ENCODE assay signal across 16 cellular contexts in genomic region chr3:195768414-195768813, GRCh38. TPM values are rescaled to one million over a fixed set of nuclear protein-coding genes. Genes with fewer than 3 reads are reported as not detected.
"Had no signal": no experiment of that assay in that cellular context is flagged by ENCODE, and none has a peak within 500 bp of the region (broad histone marks: within the 10 kb centered on the region; RNA-seq: fewer than 3 reads in every experiment).

No MANE protein-coding gene starts in this region.

- H3K79me2 ChIP-seq: parathyroid adenoma had no signal

- H2AFZ ChIP-seq: parathyroid adenoma had no signal

- H3K27ac ChIP-seq: esophagus squamous epithelium, left ventricle myocardium inferior, lower lobe of right lung, parathyroid adenoma, prostate gland, right lobe of liver, thoracic aorta, transverse colon had no signal

- H3K36me3 ChIP-seq: esophagus squamous epithelium, left ventricle myocardium inferior, lower lobe of right lung, prostate gland, right lobe of liver, thoracic aorta, transverse colon had no signal

- H3K27me3 ChIP-seq: right lobe of liver, transverse colon had no signal

- H3K4me3 ChIP-seq: esophagus squamous epithelium, left ventricle myocardium inferior, lower lobe of right lung, prostate gland, right lobe of liver, thoracic aorta, transverse colon had no signal

- ATAC-seq: effector memory CD8-positive, alpha-beta T cell; left cardiac atrium; lower lobe of right lung; right lobe of liver had no signal

- H3K4me1 ChIP-seq: esophagus squamous epithelium, left ventricle myocardium inferior, lower lobe of right lung, parathyroid adenoma, prostate gland, right lobe of liver, transverse colon had no signal

- H3K9me3 ChIP-seq: esophagus squamous epithelium, left ventricle myocardium inferior, lower lobe of right lung, prostate gland, right lobe of liver, thoracic aorta, transverse colon had no signal

- DNase-seq: effector memory CD8-positive, alpha-beta T cell; esophagus squamous epithelium; left cardiac atrium; left ventricle myocardium inferior; lower lobe of right lung; mesenchymal stem cell; naive B cell; occipital lobe; stimulated activated CD4-positive, alpha-beta T cell treated with anti-CD3 and anti-CD28 coated beads, Interleukin-15, amount 100 ng/mL, for 24 hours; stimulated activated CD4-positive, alpha-beta T cell treated with anti-CD3 and anti-CD28 coated beads, Interleukin-1b, Interleukin-23, amount 100 ng/mL, for 48 hours; stimulated activated CD4-positive, alpha-beta T cell treated with anti-CD3 and anti-CD28 coated beads, Interleukin-4, amount 100 ng/mL, for 24 hours; transverse colon had no signal

RNA-seq across cellular contexts. Expression of gene MUC4, which starts 43.3 kb away (rescaled TPM):
- total RNA-seq: left cardiac atrium, occipital lobe, thoracic aorta had no signal
